Comparison of ENCODE assay signal across 15 cellular contexts in the genomic region with DNA sequence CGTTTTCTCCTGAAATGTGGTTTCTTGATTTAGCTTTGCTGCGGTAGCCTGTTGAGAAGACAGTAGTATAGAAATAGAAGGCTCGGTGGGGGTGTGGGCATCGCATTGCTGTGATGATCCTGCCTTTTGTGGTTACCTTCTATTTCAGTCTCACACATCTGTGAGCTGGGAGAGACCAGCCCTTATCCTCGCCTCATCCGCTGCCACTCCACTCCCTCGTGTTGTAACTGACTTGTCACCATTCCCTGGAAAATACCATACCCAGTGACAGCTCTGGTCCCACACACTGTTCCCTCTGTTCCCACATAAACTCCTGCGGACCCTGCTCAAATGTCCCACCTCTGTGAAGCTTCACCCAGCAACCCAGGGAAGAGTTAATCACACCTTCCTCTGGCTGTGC.
DNase-seq lines count a peak whose midpoint lies in the region; ATAC-seq and TF ChIP-seq lines count a peak whose summit lies in the region.
"Had no signal": no experiment of that assay in that cellular context is flagged by ENCODE, and none has a peak within 500 bp of the region (broad histone marks: within the 10 kb centered on the region; RNA-seq: fewer than 3 reads in every experiment).

No MANE protein-coding gene starts in this region.

- H3K27me3 Mint-ChIP-seq in neural progenitor cell (ENCODE audit: insufficient read depth, low read depth) (no peaks in the 10 kb centered on the region), endothelial cell (ENCODE audit: unreplicated experiment) (no peaks in the 10 kb centered on the region)

- H3K27ac ChIP-seq in neural progenitor cell (no peak overlapping the region), Peyer's patch (no peak overlapping the region)

- H3F3A ChIP-seq in neural progenitor cell (ENCODE audit: low read depth): no peaks in the 10 kb centered on the region

- H3K4me3 ChIP-seq in neural progenitor cell (no peak overlapping the region), Peyer's patch (no peak overlapping the region)

- no peaks in the 10 kb centered on the region for H3K9me3 ChIP-seq in neural progenitor cell (ENCODE audit: low read depth)
- no peaks in the 10 kb centered on the region for H3K9me3 ChIP-seq in Peyer's patch

- intact Hi-C loops in Right ventricle myocardium inferior (cut with DNase I) (no loop called here), left ventricle myocardium superior (cut with micrococcal nuclease) (no loop called here)

- H3K36me3 Mint-ChIP-seq in neural progenitor cell (peaks cover 11% of the 10 kb centered on the region), endothelial cell (ENCODE audit: low read depth, unreplicated experiment) (no peaks in the 10 kb centered on the region)

- no peak for TF ChIP-seq POLR2A in Peyer's patch (IDR thresholded peaks at IDR 0.05)

- H3K27me3 ChIP-seq in neural progenitor cell (no peaks in the 10 kb centered on the region), Peyer's patch (no peaks in the 10 kb centered on the region)

- H2AFZ ChIP-seq in neural progenitor cell (replicated peaks): no peak overlapping the region

- H3K4me3 Mint-ChIP-seq in neural progenitor cell: no peak overlapping the region
- no peak overlapping the region for H3K4me3 Mint-ChIP-seq in endothelial cell (ENCODE audit: unreplicated experiment)

- H3K4me1 ChIP-seq in neural progenitor cell (peaks cover 12% of the 10 kb centered on the region), Peyer's patch (no peaks in the 10 kb centered on the region)

- no peak overlapping the region for H3K9ac ChIP-seq in neural progenitor cell

- H3K27ac Mint-ChIP-seq in neural progenitor cell: peak overlapping the region; percentile 57
- no peak overlapping the region for H3K27ac Mint-ChIP-seq in endothelial cell (ENCODE audit: unreplicated experiment)

- no peaks in the 10 kb centered on the region for H3K79me2 ChIP-seq in neural progenitor cell (ENCODE audit: low read depth)

- H3K36me3 ChIP-seq in neural progenitor cell (no peaks in the 10 kb centered on the region), Peyer's patch (no peaks in the 10 kb centered on the region)

- no peaks in the 10 kb centered on the region for H4K20me1 ChIP-seq in neural progenitor cell (ENCODE audit: low read depth)

- no peak overlapping the region for H3K4me2 ChIP-seq in neural progenitor cell

- TF ChIP-seq CTCF in neural progenitor cell (IDR thresholded peaks at IDR 0.05) (no peak), Peyer's patch (IDR thresholded peaks at IDR 0.05) (no peak), endothelial cell (IDR thresholded peaks at IDR 0.05; ENCODE audit: unreplicated experiment) (no peak)

- ATAC-seq in Right ventricle myocardium inferior (peak; percentile 89), left ventricle myocardium superior (peak; percentile 93)
- ATAC-seq: HepG2 had no signal

- H3K9me3 Mint-ChIP-seq in neural progenitor cell: peaks cover 16% of the 10 kb centered on the region
- no peaks in the 10 kb centered on the region for H3K9me3 Mint-ChIP-seq in endothelial cell (ENCODE audit: unreplicated experiment)

- H3K4me1 Mint-ChIP-seq in neural progenitor cell (peaks cover 37% of the 10 kb centered on the region), endothelial cell (ENCODE audit: unreplicated experiment) (no peaks in the 10 kb centered on the region)

- DNase-seq in Right ventricle myocardium inferior (ENCODE audit: missing footprints): no peak
- peak; percentile 58 for DNase-seq in left ventricle myocardium superior
- no peak for DNase-seq in neural progenitor cell (ENCODE audit: low spot score)
- DNase-seq in Peyer's patch: no peak
- DNase-seq in NCI-H446 treated with DMSO at 0.1 percent for 48 hours (lab: John Stamatoyannopoulos, UW): no peak
- no peak for DNase-seq in NCI-H2029 treated with DMSO at 0.1 percent for 48 hours (lab: John Stamatoyannopoulos, UW)
- DNase-seq in endothelial cell (ENCODE audit: low spot score): no peak
- DNase-seq: ACHN, AML-193, DND-41, KBM-7, NCI-H187 treated with DMSO at 0.1 percent for 48 hours, NCI-H226, NCI-H524 treated with DMSO at 0.1 percent for 48 hours had no signal
